Comparison of ENCODE assay signal across 30 cellular contexts in genomic region chrX:153951683-153952372, GRCh38. TPM values are rescaled to one million over a fixed set of nuclear protein-coding genes. Genes with fewer than 3 reads are reported as not detected.
DNase-seq lines count a peak whose midpoint lies in the region; ATAC-seq and TF ChIP-seq lines count a peak whose summit lies in the region.
"Had no signal": no experiment of that assay in that cellular context is flagged by ENCODE, and none has a peak within 500 bp of the region (broad histone marks: within the 10 kb centered on the region; RNA-seq: fewer than 3 reads in every experiment).

No MANE protein-coding gene starts in this region.

- POLR2A ChIA-PET in activated CD8-positive, alpha-beta T cell treated with anti-CD3 and anti-CD28 coated beads for 36 hours (lab: Charles Lee), result interaction anchor here (0.6 to 11.9 kb wide), 6 partner anchors 11 to 534 kb away, joined by 3 to 130 read pairs (median 5); partner anchors contain the start of genes ARHGAP4, HCFC1 and NAA10
- POLR2A ChIA-PET in activated CD8-positive, alpha-beta T cell treated with anti-CD3 and anti-CD28 coated beads, Interleukin-2, amount 10 ng/mL, durations not matched to agents 7 days and 5 days (lab: Charles Lee), result no interaction called here
- POLR2A ChIA-PET in OCI-LY7 (lab: Charles Lee), result interaction anchor here (0.5 kb wide), 1 partner anchor 577 kb away, joined by 3 read pairs; no protein-coding TSS in a partner anchor

- no peak for TF ChIP-seq CTCF in activated CD8-positive, alpha-beta T cell treated with anti-CD3 and anti-CD28 coated beads for 36 hours (IDR thresholded peaks at IDR 0.05)
- no peak for TF ChIP-seq CTCF in esophagus muscularis mucosa (IDR thresholded peaks at IDR 0.05)
- TF ChIP-seq CTCF in OCI-LY7 (conservative IDR thresholded peaks at IDR 0.05; ENCODE audit: low read length), result no peak

- H3K27me3 Mint-ChIP-seq in activated CD8-positive, alpha-beta T cell treated with anti-CD3 and anti-CD28 coated beads for 36 hours, result no peaks in the 10 kb centered on the region
- H3K27me3 Mint-ChIP-seq in activated CD8-positive, alpha-beta T cell treated with anti-CD3 and anti-CD28 coated beads, Interleukin-2, amount 10 ng/mL, durations not matched to agents 7 days and 5 days (ENCODE audit: low read depth), result no peaks in the 10 kb centered on the region
- H3K27me3 Mint-ChIP-seq: activated B cell treated with CpG ODN at 0.5 μM for 24 hours; CD4-positive, CD25-positive, alpha-beta regulatory T cell had no signal

- no peak overlapping the region for H2AFZ ChIP-seq in OCI-LY7 (ENCODE audit: low read length)

- no peak overlapping the region for H3K4me2 ChIP-seq in OCI-LY7 (ENCODE audit: low read length)

- H3K27ac ChIP-seq in esophagus muscularis mucosa (replicated peaks in 1 of 4) (peak overlapping the region; percentile 82 to 88 (median 85)), stomach smooth muscle (ENCODE audit: low read length) (peak overlapping the region; percentile 95), OCI-LY7 (ENCODE audit: low read depth, low read length, poor library complexity, severe bottlenecking) (no peak overlapping the region)
- H3K27ac ChIP-seq: 22Rv1, brain microvascular endothelial cell, foreskin keratinocyte, neutrophil, SK-N-MC, upper lobe of right lung had no signal

- H3K79me2 ChIP-seq in OCI-LY7 (ENCODE audit: insufficient read depth, low read depth, low read length), result no peaks in the 10 kb centered on the region

- peaks cover 44% of the 10 kb centered on the region for H3K36me3 Mint-ChIP-seq in activated CD8-positive, alpha-beta T cell treated with anti-CD3 and anti-CD28 coated beads for 36 hours (ENCODE audit: low read depth)
- H3K36me3 Mint-ChIP-seq in activated CD8-positive, alpha-beta T cell treated with anti-CD3 and anti-CD28 coated beads, Interleukin-2, amount 10 ng/mL, durations not matched to agents 7 days and 5 days (ENCODE audit: low read depth), result peaks cover 49% of the 10 kb centered on the region

- peak overlapping the region; percentile 66 for H3K27ac Mint-ChIP-seq in activated CD8-positive, alpha-beta T cell treated with anti-CD3 and anti-CD28 coated beads for 36 hours
- no peak overlapping the region for H3K27ac Mint-ChIP-seq in activated CD8-positive, alpha-beta T cell treated with anti-CD3 and anti-CD28 coated beads, Interleukin-2, amount 10 ng/mL, durations not matched to agents 7 days and 5 days
- H3K27ac Mint-ChIP-seq: activated B cell treated with CpG ODN at 0.5 μM for 24 hours; activated T-helper 1 cell treated with anti-CD3 and anti-CD28 coated beads, Interleukin-12 subunit alpha, Interleukin-12 subunit beta, Interleukin-2, Interleukin-4 antibody, amounts not matched to agents 30 ng/mL and 10 ng/mL and 1 ng/mL, durations not matched to agents 14 hours and 24 hours and 36 hours; CD4-positive, CD25-positive, alpha-beta regulatory T cell had no signal

- no peak for TF ChIP-seq EP300 in esophagus muscularis mucosa (IDR thresholded peaks at IDR 0.05)

- no TSS peak for BruUV-seq in OCI-LY7 (replicated peaks; lab: Mats Ljungman, UMichigan)

- no peaks in the 10 kb centered on the region for H3K27me3 ChIP-seq in esophagus muscularis mucosa
- H3K27me3 ChIP-seq in stomach smooth muscle (ENCODE audit: control insufficient read depth in 1 of 2, insufficient read depth in 2 of 2, low read length in 2 of 2), result peaks cover 0 to 2% of the 10 kb centered on the region in 2 donors
- H3K27me3 ChIP-seq: brain microvascular endothelial cell, foreskin keratinocyte, heart right ventricle, neutrophil, upper lobe of right lung had no signal

- DNase-seq in activated CD8-positive, alpha-beta T cell treated with anti-CD3 and anti-CD28 coated beads for 36 hours, result no peak
- no peak for DNase-seq in activated CD8-positive, alpha-beta T cell treated with anti-CD3 and anti-CD28 coated beads, Interleukin-2, amount 10 ng/mL, durations not matched to agents 7 days and 5 days
- DNase-seq in esophagus muscularis mucosa (ENCODE audit: extremely low spot score) (no peak), NCI-H146 (lab: John Stamatoyannopoulos, UW) (no peak), OCI-LY7 (ENCODE audit: low spot score) (no peak)
- DNase-seq: activated B cell treated with CpG ODN at 0.5 μM for 24 hours; activated CD4-positive, alpha-beta T cell treated with anti-CD3 and anti-CD28 coated beads, Interleukin-2, amount 50 U/mL, for 1 hour; activated naive CD4-positive, alpha-beta T cell treated with anti-CD3 and anti-CD28 coated beads, Interleukin-2, amount 50 U/mL, for 16 hours; amygdala; brain microvascular endothelial cell; CD4-positive, CD25-positive, alpha-beta regulatory T cell; cerebellar nuclear complex; foreskin keratinocyte; HCEC 1CT; heart right ventricle; Karpas-422; kidney; NCI-H1417 treated with DMSO at 0.1 percent for 48 hours; NCI-H2081; NCI-H2227 treated with DMSO at 0.1 percent for 48 hours; NCI-H526; stimulated activated CD4-positive, alpha-beta T cell treated with anti-CD3 and anti-CD28 coated beads, Interleukin-4, amount 100 ng/mL, for 24 hours; upper lobe of right lung had no signal

- no peaks in the 10 kb centered on the region for H3K9me3 Mint-ChIP-seq in activated CD8-positive, alpha-beta T cell treated with anti-CD3 and anti-CD28 coated beads for 36 hours
- no peaks in the 10 kb centered on the region for H3K9me3 Mint-ChIP-seq in activated CD8-positive, alpha-beta T cell treated with anti-CD3 and anti-CD28 coated beads, Interleukin-2, amount 10 ng/mL, durations not matched to agents 7 days and 5 days (ENCODE audit: insufficient read depth)
- H3K9me3 Mint-ChIP-seq: activated B cell treated with CpG ODN at 0.5 μM for 24 hours; activated T-helper 1 cell treated with anti-CD3 and anti-CD28 coated beads, Interleukin-12 subunit alpha, Interleukin-12 subunit beta, Interleukin-2, Interleukin-4 antibody, amounts not matched to agents 30 ng/mL and 10 ng/mL and 1 ng/mL, durations not matched to agents 14 hours and 24 hours and 36 hours had no signal

- peaks cover 39% of the 10 kb centered on the region for H3K4me1 Mint-ChIP-seq in activated CD8-positive, alpha-beta T cell treated with anti-CD3 and anti-CD28 coated beads for 36 hours (ENCODE audit: low read depth)
- peaks cover 42% of the 10 kb centered on the region for H3K4me1 Mint-ChIP-seq in activated CD8-positive, alpha-beta T cell treated with anti-CD3 and anti-CD28 coated beads, Interleukin-2, amount 10 ng/mL, durations not matched to agents 7 days and 5 days (ENCODE audit: low read depth)

- 83% methylated on average over 16 of the region's 28 CpGs for WGBS in esophagus muscularis mucosa

- H3K4me3 ChIP-seq in esophagus muscularis mucosa (peak overlapping the region in 3 of 4 donors; percentile 9 to 45 (median 15)), stomach smooth muscle (ENCODE audit: low read length in 2 of 2) (no peak overlapping the region), OCI-LY7 (ENCODE audit: low read depth, low read length, poor library complexity, severe bottlenecking) (no peak overlapping the region)
- H3K4me3 ChIP-seq: heart right ventricle, SK-N-MC, upper lobe of right lung had no signal

- CTCF ChIA-PET in activated CD8-positive, alpha-beta T cell treated with anti-CD3 and anti-CD28 coated beads for 36 hours (lab: Charles Lee), result interaction anchor here (1.1 to 10.2 kb wide), 3 partner anchors 11 to 26 kb away, joined by 3 to 136 read pairs (median 17); partner anchors contain the start of gene ARHGAP4
- CTCF ChIA-PET in activated CD8-positive, alpha-beta T cell treated with anti-CD3 and anti-CD28 coated beads, Interleukin-2, amount 10 ng/mL, durations not matched to agents 7 days and 5 days (lab: Charles Lee), result interaction anchor here (1.1 to 10.6 kb wide), 4 partner anchors 10 to 188 kb away, joined by 3 to 228 read pairs (median 9); partner anchors contain the start of genes ARHGAP4 and PLXNB3
- CTCF ChIA-PET in OCI-LY7 (lab: Charles Lee; ENCODE audit: unreplicated experiment), result no interaction called here

- H3K4me3 Mint-ChIP-seq in activated CD8-positive, alpha-beta T cell treated with anti-CD3 and anti-CD28 coated beads for 36 hours, result no peak overlapping the region
- H3K4me3 Mint-ChIP-seq in activated CD8-positive, alpha-beta T cell treated with anti-CD3 and anti-CD28 coated beads, Interleukin-2, amount 10 ng/mL, durations not matched to agents 7 days and 5 days, result no peak overlapping the region
- H3K4me3 Mint-ChIP-seq: activated B cell treated with CpG ODN at 0.5 μM for 24 hours; activated T-helper 1 cell treated with anti-CD3 and anti-CD28 coated beads, Interleukin-12 subunit alpha, Interleukin-12 subunit beta, Interleukin-2, Interleukin-4 antibody, amounts not matched to agents 30 ng/mL and 10 ng/mL and 1 ng/mL, durations not matched to agents 14 hours and 24 hours and 36 hours; CD4-positive, CD25-positive, alpha-beta regulatory T cell had no signal

- peaks cover 21 to 87% (median 58%) of the 10 kb centered on the region in 4 donors for H3K36me3 ChIP-seq in esophagus muscularis mucosa
- peaks cover 12 to 19% of the 10 kb centered on the region in 2 donors for H3K36me3 ChIP-seq in stomach smooth muscle (ENCODE audit: control insufficient read depth in 2 of 2, insufficient read depth in 2 of 2, low read length in 2 of 2)
- H3K36me3 ChIP-seq in OCI-LY7 (ENCODE audit: insufficient read depth, low read length), result peaks cover 94% of the 10 kb centered on the region

- peak overlapping the region; percentile 29 to 65 for H3K9ac ChIP-seq in stomach smooth muscle (ENCODE audit: low read length in 2 of 2)

- H3K4me1 ChIP-seq in esophagus muscularis mucosa (peaks cover 17 to 84% (median 68%) of the 10 kb centered on the region in 4 donors), stomach smooth muscle (ENCODE audit: control insufficient read depth, insufficient read depth, low read length) (peaks cover 69% of the 10 kb centered on the region), OCI-LY7 (ENCODE audit: insufficient read depth, low read length, poor library complexity, severe bottlenecking) (peaks cover 4% of the 10 kb centered on the region)
- H3K4me1 ChIP-seq: foreskin keratinocyte had no signal

- no peaks in the 10 kb centered on the region for H3K9me2 ChIP-seq in OCI-LY7 (ENCODE audit: insufficient read depth, low read length)

- TF ChIP-seq POLR2A in esophagus muscularis mucosa (IDR thresholded peaks at IDR 0.05; ENCODE audit: low read depth), result no peak

- H4K20me1 ChIP-seq in OCI-LY7 (ENCODE audit: insufficient read depth, low read length), result no peaks in the 10 kb centered on the region

- H3K9me3 ChIP-seq in esophagus muscularis mucosa, result no peaks in the 10 kb centered on the region
- H3K9me3 ChIP-seq in stomach smooth muscle (ENCODE audit: control insufficient read depth in 2 of 2, low read length in 2 of 2), result no peaks in the 10 kb centered on the region
- no peaks in the 10 kb centered on the region for H3K9me3 ChIP-seq in OCI-LY7 (ENCODE audit: low read length)
- H3K9me3 ChIP-seq: heart right ventricle, neutrophil, upper lobe of right lung had no signal

- no peak for ATAC-seq in activated CD8-positive, alpha-beta T cell treated with anti-CD3 and anti-CD28 coated beads for 36 hours
- ATAC-seq in activated CD8-positive, alpha-beta T cell treated with anti-CD3 and anti-CD28 coated beads, Interleukin-2, amount 10 ng/mL, durations not matched to agents 7 days and 5 days, result no peak
- ATAC-seq: esophagus mucosa, foreskin keratinocyte, heart right ventricle, sciatic nerve, upper lobe of right lung had no signal

- intact Hi-C loops in activated CD8-positive, alpha-beta T cell treated with anti-CD3 and anti-CD28 coated beads for 36 hours (cut with micrococcal nuclease), result no loop called here
- intact Hi-C loops in esophagus muscularis mucosa (cut with DNase I), result loop anchor here (2.0 kb wide), 1 partner anchor 187 kb away; the partner anchor contains the start of gene PLXNB3
- intact Hi-C loops in OCI-LY7 (cut with micrococcal nuclease; ENCODE audit: unreplicated experiment), result loop anchor here (1.0 kb wide), 1 partner anchor 28 kb away; no protein-coding TSS in a partner anchor

RNA-seq across cellular contexts. Expression of gene RENBP, which starts 7.4 kb away (rescaled TPM):
- 10 to 100 TPM; 14.3 to 15.8 TPM for total RNA-seq in activated CD8-positive, alpha-beta T cell treated with anti-CD3 and anti-CD28 coated beads for 36 hours
- 10 to 100 TPM; 12.1 to 13.6 TPM for total RNA-seq in activated CD8-positive, alpha-beta T cell treated with anti-CD3 and anti-CD28 coated beads, Interleukin-2, amount 10 ng/mL, durations not matched to agents 7 days and 5 days
- total RNA-seq in esophagus muscularis mucosa (10 to 100 TPM in 1 of 4 donors, 1 to 10 TPM in 3; 8.0 to 12.6 (median 9.1) TPM), OCI-LY7 (2022) (6.2 and 6.8 TPM in 2 replicates)
- total RNA-seq in OCI-LY7 (2014; rRNA removed; shearing (Covaris generic)), result 2.8 and 3.6 TPM in 2 replicates

RNA-seq across cellular contexts. Expression of gene NAA10, which starts 17.0 kb away (rescaled TPM):
- 100 to 1,000 TPM; 123 to 136 TPM for total RNA-seq in activated CD8-positive, alpha-beta T cell treated with anti-CD3 and anti-CD28 coated beads for 36 hours
- 100 to 1,000 TPM in 1 of 2 experiments, 10 to 100 TPM in 1; 98.9 to 106 TPM for total RNA-seq in activated CD8-positive, alpha-beta T cell treated with anti-CD3 and anti-CD28 coated beads, Interleukin-2, amount 10 ng/mL, durations not matched to agents 7 days and 5 days
- total RNA-seq in esophagus muscularis mucosa (100 to 1,000 TPM in 2 of 4 donors, 10 to 100 TPM in 2; 89.3 to 106 (median 95.4) TPM), OCI-LY7 (2022) (90.5 and 105 TPM in 2 replicates)
- total RNA-seq in OCI-LY7 (2014; rRNA removed; shearing (Covaris generic)), result 77.5 and 82.7 TPM in 2 replicates

RNA-seq across cellular contexts. Expression of gene HCFC1, which starts 19.8 kb away (rescaled TPM):
- 100 to 1,000 TPM; 115 to 116 TPM for total RNA-seq in activated CD8-positive, alpha-beta T cell treated with anti-CD3 and anti-CD28 coated beads for 36 hours
- total RNA-seq in activated CD8-positive, alpha-beta T cell treated with anti-CD3 and anti-CD28 coated beads, Interleukin-2, amount 10 ng/mL, durations not matched to agents 7 days and 5 days, result 100 to 1,000 TPM; 141 to 146 TPM
- total RNA-seq in esophagus muscularis mucosa, result 100 to 1,000 TPM in 1 of 4 donors, 10 to 100 TPM in 3; 50.7 to 102 (median 60.8) TPM
- total RNA-seq in OCI-LY7 (2014; rRNA removed; shearing (Covaris generic)), result 51.9 and 64.2 TPM in 2 replicates
- total RNA-seq in OCI-LY7 (2022), result 134 TPM in 2 replicates

RNA-seq across cellular contexts. Expression of gene TMEM187, which starts 20.7 kb away (rescaled TPM):
- 1 to 10 TPM; 4.4 to 4.5 TPM for total RNA-seq in activated CD8-positive, alpha-beta T cell treated with anti-CD3 and anti-CD28 coated beads for 36 hours
- 1 to 10 TPM; 5.9 to 6.2 TPM for total RNA-seq in activated CD8-positive, alpha-beta T cell treated with anti-CD3 and anti-CD28 coated beads, Interleukin-2, amount 10 ng/mL, durations not matched to agents 7 days and 5 days
- total RNA-seq in esophagus muscularis mucosa (1 to 10 TPM; 3.6 to 6.9 (median 6.1) TPM), OCI-LY7 (2022) (3.2 and 4.5 TPM in 2 replicates)
- total RNA-seq in OCI-LY7 (2014; rRNA removed; shearing (Covaris generic)), result 0.85 and 1.4 TPM in 2 replicates

RNA-seq across cellular contexts. Expression of gene ARHGAP4, which starts 25.8 kb away (rescaled TPM):
- 100 to 1,000 TPM; 128 to 130 TPM for total RNA-seq in activated CD8-positive, alpha-beta T cell treated with anti-CD3 and anti-CD28 coated beads for 36 hours
- total RNA-seq in activated CD8-positive, alpha-beta T cell treated with anti-CD3 and anti-CD28 coated beads, Interleukin-2, amount 10 ng/mL, durations not matched to agents 7 days and 5 days, result 100 to 1,000 TPM; 317 to 324 TPM
- total RNA-seq in esophagus muscularis mucosa (10 to 100 TPM; 15.9 to 22.4 (median 17.7) TPM), OCI-LY7 (2022) (119 and 128 TPM in 2 replicates)
- 126 and 127 TPM in 2 replicates for total RNA-seq in OCI-LY7 (2014; rRNA removed; shearing (Covaris generic))

Comparison
In these comparisons a context has a peak if more than half of its experiments do, and no peak if none do; other contexts are left out.
1. H3K4me3 ChIP-seq: peak in esophagus muscularis mucosa (3 of 4); none in stomach smooth muscle (0 of 2) and OCI-LY7 (single experiment).